In genomic region chr11:19817870-19818269, GRCh38 we compare ENCODE assay signal across 23 cellular contexts.
"Had no signal": no experiment of that assay in that cellular context is flagged by ENCODE, and none has a peak within 500 bp of the region (broad histone marks: within the 10 kb centered on the region; RNA-seq: fewer than 3 reads in every experiment).

No MANE protein-coding gene starts in this region.

- DNase-seq: activated CD4-positive, alpha-beta memory T cell treated with anti-CD3 and anti-CD28 coated beads for 36 hours; activated CD8-positive, alpha-beta memory T cell treated with anti-CD3 and anti-CD28 coated beads, Interleukin-2, amount 10 ng/mL, durations not matched to agents 7 days and 5 days; activated naive CD8-positive, alpha-beta T cell treated with anti-CD3 and anti-CD28 coated beads for 36 hours; amniotic stem cell; effector CD4-positive, alpha-beta T cell; heart left ventricle; left ventricle myocardium superior; mucosa of descending colon; naive B cell; ovary; psoas muscle; right cardiac atrium; stimulated activated CD4-positive, alpha-beta T cell treated with anti-CD3 and anti-CD28 coated beads, Interleukin-2, amount 100 ng/mL, for 48 hours; stimulated activated naive CD8-positive, alpha-beta T cell treated with anti-CD3 and anti-CD28 coated beads, Interleukin-15, amount 100 ng/mL, for 72 hours; T-helper 2 cell; trophoblast cell; WERI-Rb-1 had no signal

- H3K9me3 Mint-ChIP-seq: activated CD4-positive, alpha-beta memory T cell treated with anti-CD3 and anti-CD28 coated beads for 36 hours; activated naive CD8-positive, alpha-beta T cell treated with anti-CD3 and anti-CD28 coated beads for 36 hours; naive B cell; stimulated activated naive CD8-positive, alpha-beta T cell treated with anti-CD3 and anti-CD28 coated beads, Interleukin-15, amount 100 ng/mL, for 72 hours had no signal

- H3K27me3 Mint-ChIP-seq: activated CD8-positive, alpha-beta memory T cell treated with anti-CD3 and anti-CD28 coated beads, Interleukin-2, amount 10 ng/mL, durations not matched to agents 7 days and 5 days had no signal

- H3K27me3 ChIP-seq: gastroesophageal sphincter, heart left ventricle, ovary, suprapubic skin, vagina had no signal

- H3K4me1 Mint-ChIP-seq: activated CD8-positive, alpha-beta memory T cell treated with anti-CD3 and anti-CD28 coated beads, Interleukin-2, amount 10 ng/mL, durations not matched to agents 7 days and 5 days; activated naive CD8-positive, alpha-beta T cell treated with anti-CD3 and anti-CD28 coated beads for 36 hours; stimulated activated naive CD8-positive, alpha-beta T cell treated with anti-CD3 and anti-CD28 coated beads, Interleukin-15, amount 100 ng/mL, for 72 hours had no signal

- H3K27ac ChIP-seq: gastroesophageal sphincter, heart left ventricle, ovary, psoas muscle, skin epidermis, suprapubic skin, vagina, WERI-Rb-1 had no signal

- H3K4me3 ChIP-seq: gastroesophageal sphincter, heart left ventricle, mucosa of descending colon, ovary, psoas muscle, skin epidermis, suprapubic skin, vagina had no signal

- H3K27ac Mint-ChIP-seq: activated CD4-positive, alpha-beta memory T cell treated with anti-CD3 and anti-CD28 coated beads for 36 hours; activated CD8-positive, alpha-beta memory T cell treated with anti-CD3 and anti-CD28 coated beads, Interleukin-2, amount 10 ng/mL, durations not matched to agents 7 days and 5 days; activated naive CD8-positive, alpha-beta T cell treated with anti-CD3 and anti-CD28 coated beads for 36 hours; memory B cell; naive B cell; stimulated activated naive CD8-positive, alpha-beta T cell treated with anti-CD3 and anti-CD28 coated beads, Interleukin-15, amount 100 ng/mL, for 72 hours had no signal

- H3K36me3 ChIP-seq: gastroesophageal sphincter, heart left ventricle, ovary, suprapubic skin, vagina, WERI-Rb-1 had no signal

- H3K36me3 Mint-ChIP-seq: activated CD4-positive, alpha-beta memory T cell treated with anti-CD3 and anti-CD28 coated beads for 36 hours; activated CD8-positive, alpha-beta memory T cell treated with anti-CD3 and anti-CD28 coated beads, Interleukin-2, amount 10 ng/mL, durations not matched to agents 7 days and 5 days; activated naive CD8-positive, alpha-beta T cell treated with anti-CD3 and anti-CD28 coated beads for 36 hours; naive B cell had no signal

- H3K9me3 ChIP-seq: gastroesophageal sphincter, heart left ventricle, mucosa of descending colon, ovary, psoas muscle, suprapubic skin, vagina had no signal

- H3K4me1 ChIP-seq: vagina had no signal

- ATAC-seq: activated CD8-positive, alpha-beta memory T cell treated with anti-CD3 and anti-CD28 coated beads, Interleukin-2, amount 10 ng/mL, durations not matched to agents 7 days and 5 days; esophagus mucosa; gastroesophageal sphincter; heart left ventricle; left ventricle myocardium superior; mucosa of descending colon; right cardiac atrium; stimulated activated naive CD8-positive, alpha-beta T cell treated with anti-CD3 and anti-CD28 coated beads, Interleukin-15, amount 100 ng/mL, for 72 hours had no signal

- H3K4me3 Mint-ChIP-seq: activated CD4-positive, alpha-beta memory T cell treated with anti-CD3 and anti-CD28 coated beads for 36 hours; activated CD8-positive, alpha-beta memory T cell treated with anti-CD3 and anti-CD28 coated beads, Interleukin-2, amount 10 ng/mL, durations not matched to agents 7 days and 5 days; activated naive CD8-positive, alpha-beta T cell treated with anti-CD3 and anti-CD28 coated beads for 36 hours; memory B cell; stimulated activated naive CD8-positive, alpha-beta T cell treated with anti-CD3 and anti-CD28 coated beads, Interleukin-15, amount 100 ng/mL, for 72 hours had no signal
